Comparison of ENCODE assay signal across 28 cellular contexts in genomic region chr2:112883669-112884068, GRCh38. TPM values are rescaled to one million over a fixed set of nuclear protein-coding genes. Genes with fewer than 3 reads are reported as not detected.
"Had no signal": no experiment of that assay in that cellular context is flagged by ENCODE, and none has a peak within 500 bp of the region (broad histone marks: within the 10 kb centered on the region; RNA-seq: fewer than 3 reads in every experiment).

No MANE protein-coding gene starts in this region.

- DNase-seq: cortex of kidney; effector memory CD4-positive, alpha-beta T cell; esophagus squamous epithelium; foreskin fibroblast; glutamatergic neuron; immature natural killer cell; left lung; lower lobe of right lung; spleen; stimulated activated CD4-positive, alpha-beta T cell treated with anti-CD3 and anti-CD28 coated beads, Interleukin-15, amount 100 ng/mL, for 24 hours; stimulated activated CD4-positive, alpha-beta T cell treated with anti-CD3 and anti-CD28 coated beads, Interleukin-1b, Interleukin-23, amount 100 ng/mL, for 48 hours; stimulated activated CD4-positive, alpha-beta T cell treated with anti-CD3 and anti-CD28 coated beads, Interleukin-4, amount 100 ng/mL, for 24 hours; stimulated activated naive CD4-positive, alpha-beta T cell; stomach; substantia nigra; transverse colon had no signal

- H3K4me1 ChIP-seq: gastroesophageal sphincter, transverse colon had no signal

- H3K4me1 Mint-ChIP-seq: nephron had no signal

- H3K27ac ChIP-seq: esophagus squamous epithelium, gastroesophageal sphincter, left lung, lower lobe of right lung, neutrophil, spleen, stomach, thoracic aorta, transverse colon had no signal

- ATAC-seq: gastroesophageal sphincter, left lung, lower lobe of right lung, sciatic nerve had no signal

- H3K36me3 ChIP-seq: esophagus squamous epithelium, gastroesophageal sphincter, left lung, lower lobe of right lung, neutrophil, spleen, stomach, thoracic aorta, transverse colon had no signal

- H3K36me3 Mint-ChIP-seq: immature natural killer cell, memory B cell, mesothelial cell of epicardium had no signal

- H3K4me3 Mint-ChIP-seq: immature natural killer cell, memory B cell, mesothelial cell of epicardium, nephron had no signal

- H3K9me3 Mint-ChIP-seq: immature natural killer cell, memory B cell, mesothelial cell of epicardium, nephron had no signal

- H3K27me3 Mint-ChIP-seq: memory B cell had no signal

- H3K27me3 ChIP-seq: esophagus squamous epithelium, gastroesophageal sphincter, left lung, neutrophil, spleen, stomach, transverse colon had no signal

- H3K4me3 ChIP-seq: esophagus squamous epithelium, gastroesophageal sphincter, left lung, lower lobe of right lung, spleen, stomach, thoracic aorta, transverse colon had no signal

- H3K27ac Mint-ChIP-seq: memory B cell, mesothelial cell of epicardium, nephron had no signal

- H3K9me3 ChIP-seq: esophagus squamous epithelium, gastroesophageal sphincter, left lung, lower lobe of right lung, neutrophil, spleen, stomach, thoracic aorta, transverse colon had no signal

RNA-seq across cellular contexts. Expression of gene IL37, which starts 27.3 kb away (rescaled TPM):
- total RNA-seq: gastroesophageal sphincter, lower lobe of right lung, mesothelial cell of epicardium, myocyte, osteoblast, pulmonary artery endothelial cell, sciatic nerve, skeletal muscle tissue, spleen, stomach, thoracic aorta, ureter had no signal

RNA-seq across cellular contexts. Expression of gene IL1B, which starts 47.1 kb away (rescaled TPM):
- total RNA-seq: myocyte, pulmonary artery endothelial cell had no signal
